Comparison of ENCODE assay signal across 8 cellular contexts in genomic region chr2:204027105-204027504, GRCh38.
DNase-seq lines count a peak whose midpoint lies in the region; ATAC-seq, FAIRE-seq and TF ChIP-seq lines count a peak whose summit lies in the region.

No MANE protein-coding gene starts in this region.

- no peak overlapping the region for H2AFZ ChIP-seq in KMS-11 (ENCODE audit: low read depth)

- H3K4me1 ChIP-seq in KMS-11 (ENCODE audit: low read depth, poor library complexity, severe bottlenecking): peaks cover 28% of the 10 kb centered on the region

- TF ChIP-seq CTCF in KMS-11 (conservative IDR thresholded peaks at IDR 0.05; ENCODE audit: low read depth, low read length) (no peak), lower leg skin (IDR thresholded peaks at IDR 0.05) (no peak)

- H3K27me3 Mint-ChIP-seq in immature natural killer cell (ENCODE audit: low read depth in 3 of 3): peaks cover 0 to 3% (median 2%) of the 10 kb centered on the region in 3 donors

- H3K79me2 ChIP-seq in KMS-11 (ENCODE audit: insufficient read depth, low read depth): no peaks in the 10 kb centered on the region

- H3K4me3 ChIP-seq in KMS-11 (IDR thresholded peaks at IDR 0.05; ENCODE audit: insufficient read depth, low read depth, low read length): peak overlapping the region; percentile 34
- no peak overlapping the region for H3K4me3 ChIP-seq in lower leg skin (ENCODE audit: low read depth, poor library complexity, severe bottlenecking)

- no peaks in the 10 kb centered on the region for H3K27me3 ChIP-seq in KMS-11 (ENCODE audit: insufficient read depth, low read depth)

- peak overlapping the region; percentile 46 for H3K27ac ChIP-seq in KMS-11

- no peaks in the 10 kb centered on the region for H3K36me3 Mint-ChIP-seq in immature natural killer cell

- peak; percentile 98 for ATAC-seq in GM18511 (IDR thresholded peaks at IDR 0.05; ENCODE audit: unreplicated experiment)
- ATAC-seq in GM21619 (IDR thresholded peaks at IDR 0.05; ENCODE audit: unreplicated experiment): peak; percentile 94

- no peaks in the 10 kb centered on the region for H3K36me3 ChIP-seq in KMS-11 (ENCODE audit: insufficient read depth)

- peak overlapping the region; percentile 1; the same call in 1 of the 2 replicates for H3K9ac ChIP-seq in KMS-11

- H3K4me2 ChIP-seq in KMS-11: peak overlapping the region; percentile 21; the same call in 1 of the 2 replicates

- no peaks in the 10 kb centered on the region for H4K20me1 ChIP-seq in KMS-11 (ENCODE audit: insufficient read depth)

- no peak for TF ChIP-seq POLR2A in lower leg skin (IDR thresholded peaks at IDR 0.05)

- H3K4me3 Mint-ChIP-seq in immature natural killer cell: no peak overlapping the region

- peak; percentile 70 for DNase-seq in central memory CD4-positive, alpha-beta T cell
- DNase-seq in cortex of kidney (lab: John Stamatoyannopoulos, UW) (no peak), lower leg skin (ENCODE audit: low spot score in 2 of 2) (no peak), frontal cortex (ENCODE audit: low spot score in 2 of 2) (no peak), immature natural killer cell (no peak)

- H3K27ac Mint-ChIP-seq in immature natural killer cell: no peak overlapping the region

- 32 to 43% methylated on average over 3 of the region's 3 CpGs for WGBS in lower leg skin, 2 donors

- intact Hi-C loops in lower leg skin (cut with DNase I; ENCODE audit: low total_unique reads): no loop called here

- no peaks in the 10 kb centered on the region for H3K4me1 Mint-ChIP-seq in immature natural killer cell

- no peak for FAIRE-seq in frontal cortex (lab: Jason Lieb, UNC)

- H3K9me3 Mint-ChIP-seq in immature natural killer cell: peaks cover 0 to 2% (median 0%) of the 10 kb centered on the region in 6 donors
